ENCODE assay signal across 10 cellular contexts in the genomic region with DNA sequence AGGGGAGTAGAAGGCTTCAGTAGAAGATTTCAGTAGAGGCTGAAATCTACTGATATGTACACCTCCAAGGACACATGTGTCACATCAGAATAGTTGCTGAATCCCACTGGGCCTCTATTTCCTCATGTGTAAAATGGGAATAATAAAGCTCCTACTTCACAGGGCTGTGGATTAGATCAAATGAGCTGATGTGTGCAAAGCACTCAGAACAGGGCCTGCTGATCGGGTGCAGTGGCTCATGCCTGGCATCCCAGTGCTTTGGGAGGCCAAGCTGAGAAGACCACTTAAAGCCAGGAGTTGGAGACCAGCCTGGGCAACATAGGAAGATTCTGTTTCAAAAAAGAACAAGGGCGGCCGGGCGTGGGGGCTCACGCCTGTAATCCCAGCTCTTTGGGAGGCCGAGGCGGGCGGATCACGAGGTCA. TPM values are rescaled to one million over a fixed set of nuclear protein-coding genes. Genes with fewer than 3 reads are reported as not detected.
DNase-seq lines count a peak whose midpoint lies in the region; ATAC-seq, FAIRE-seq and TF ChIP-seq lines count a peak whose summit lies in the region.
"Had no signal": no experiment of that assay in that cellular context is flagged by ENCODE, and none has a peak within 500 bp of the region (broad histone marks: within the 10 kb centered on the region; RNA-seq: fewer than 3 reads in every experiment).

No MANE protein-coding gene starts in this region.

- H3K27me3 ChIP-seq in HL-60 (ENCODE audit: insufficient read depth, poor library complexity, severe bottlenecking), result no peaks in the 10 kb centered on the region
- H3K27me3 ChIP-seq: cardiac muscle cell had no signal

- intact Hi-C loops in activated T-helper 1 cell treated with anti-CD3 and anti-CD28 coated beads, Interleukin-12 subunit alpha, Interleukin-12 subunit beta, Interleukin-2, Interleukin-4 antibody, amounts not matched to agents 30 ng/mL and 10 ng/mL and 1 ng/mL, durations not matched to agents 14 hours and 24 hours and 36 hours (cut with micrococcal nuclease), result loop anchor here (10.0 kb wide), 2 partner anchors 337 to 1287 kb away; a partner anchor contains a TSS
- intact Hi-C loops in kidney (cut with DNase I), result no loop called here

- DNase-seq in HL-60 (ENCODE audit: low read depth in 1 of 2, low spot score in 1 of 2) (no peak), kidney (no peak), DMS 273 (lab: John Stamatoyannopoulos, UW; ENCODE audit: unreplicated experiment) (no peak), NOMO-1 treated with dmso at 0.1 percent for 144 hours (lab: John Stamatoyannopoulos, UW; ENCODE audit: unreplicated experiment) (no peak), SIG-M5 treated with dmso at 0.1 percent for 504 hours (lab: John Stamatoyannopoulos, UW; ENCODE audit: unreplicated experiment) (no peak), NCI-H774 (lab: John Stamatoyannopoulos, UW) (no peak)
- no peak for DNase-seq in activated T-helper 1 cell treated with anti-CD3 and anti-CD28 coated beads, Interleukin-12 subunit alpha, Interleukin-12 subunit beta, Interleukin-2, Interleukin-4 antibody, amounts not matched to agents 30 ng/mL and 10 ng/mL and 1 ng/mL, durations not matched to agents 14 hours and 24 hours and 36 hours (ENCODE audit: low spot score)

- no peak for FAIRE-seq in kidney (lab: Jason Lieb, UNC)

- peaks cover 9% of the 10 kb centered on the region for H3K36me3 Mint-ChIP-seq in activated T-helper 1 cell treated with anti-CD3 and anti-CD28 coated beads, Interleukin-12 subunit alpha, Interleukin-12 subunit beta, Interleukin-2, Interleukin-4 antibody, amounts not matched to agents 30 ng/mL and 10 ng/mL and 1 ng/mL, durations not matched to agents 14 hours and 24 hours and 36 hours (ENCODE audit: low read depth)
- H3K36me3 Mint-ChIP-seq in stimulated activated memory B cell treated with anti-CD40 and anti-IgM and Interleukin-4, amounts not matched to agents 10 μg/mL and 1 μg/mL and 100 μg/mL, for 72 hours, result no peaks in the 10 kb centered on the region

- H3K27me3 Mint-ChIP-seq in activated T-helper 1 cell treated with anti-CD3 and anti-CD28 coated beads, Interleukin-12 subunit alpha, Interleukin-12 subunit beta, Interleukin-2, Interleukin-4 antibody, amounts not matched to agents 30 ng/mL and 10 ng/mL and 1 ng/mL, durations not matched to agents 14 hours and 24 hours and 36 hours (ENCODE audit: insufficient read depth), result no peaks in the 10 kb centered on the region
- H3K27me3 Mint-ChIP-seq in stimulated activated memory B cell treated with anti-CD40 and anti-IgM and Interleukin-4, amounts not matched to agents 10 μg/mL and 1 μg/mL and 100 μg/mL, for 72 hours, result no peaks in the 10 kb centered on the region

- H3K27ac Mint-ChIP-seq in activated T-helper 1 cell treated with anti-CD3 and anti-CD28 coated beads, Interleukin-12 subunit alpha, Interleukin-12 subunit beta, Interleukin-2, Interleukin-4 antibody, amounts not matched to agents 30 ng/mL and 10 ng/mL and 1 ng/mL, durations not matched to agents 14 hours and 24 hours and 36 hours, result peak overlapping the region; percentile 92
- peak overlapping the region; percentile 77 for H3K27ac Mint-ChIP-seq in stimulated activated memory B cell treated with anti-CD40 and anti-IgM and Interleukin-4, amounts not matched to agents 10 μg/mL and 1 μg/mL and 100 μg/mL, for 72 hours

- peak overlapping the region; percentile 75 for H3K4me3 Mint-ChIP-seq in activated T-helper 1 cell treated with anti-CD3 and anti-CD28 coated beads, Interleukin-12 subunit alpha, Interleukin-12 subunit beta, Interleukin-2, Interleukin-4 antibody, amounts not matched to agents 30 ng/mL and 10 ng/mL and 1 ng/mL, durations not matched to agents 14 hours and 24 hours and 36 hours
- no peak overlapping the region for H3K4me3 Mint-ChIP-seq in stimulated activated memory B cell treated with anti-CD40 and anti-IgM and Interleukin-4, amounts not matched to agents 10 μg/mL and 1 μg/mL and 100 μg/mL, for 72 hours

- no peak overlapping the region for H3K4me3 ChIP-seq in HL-60 (replicated peaks; ENCODE audit: insufficient read depth, low read length)
- H3K4me3 ChIP-seq in kidney (ENCODE audit: low read length in 2 of 2), result peak overlapping the region in 1 of 2 donors; percentile 52
- H3K4me3 ChIP-seq: cardiac muscle cell, HAP-1 had no signal

- no peaks in the 10 kb centered on the region for H3K9me3 Mint-ChIP-seq in activated T-helper 1 cell treated with anti-CD3 and anti-CD28 coated beads, Interleukin-12 subunit alpha, Interleukin-12 subunit beta, Interleukin-2, Interleukin-4 antibody, amounts not matched to agents 30 ng/mL and 10 ng/mL and 1 ng/mL, durations not matched to agents 14 hours and 24 hours and 36 hours
- H3K9me3 Mint-ChIP-seq in stimulated activated memory B cell treated with anti-CD40 and anti-IgM and Interleukin-4, amounts not matched to agents 10 μg/mL and 1 μg/mL and 100 μg/mL, for 72 hours, result no peaks in the 10 kb centered on the region

- TF ChIP-seq CTCF in HL-60 (IDR thresholded peaks at IDR 0.05; ENCODE audit: insufficient read depth, low read length) (no peak), kidney (IDR thresholded peaks at IDR 0.05; ENCODE audit: borderline replicate concordance, extremely low read depth, insufficient read depth) (no peak)

- H3K36me3 ChIP-seq in kidney (ENCODE audit: control insufficient read depth in 1 of 2, insufficient read depth in 2 of 2, low read length in 2 of 2), result no peaks in the 10 kb centered on the region
- H3K36me3 ChIP-seq: cardiac muscle cell, HAP-1 had no signal

- no peak for ATAC-seq in stimulated activated memory B cell treated with anti-CD40 and anti-IgM and Interleukin-4, amounts not matched to agents 10 μg/mL and 1 μg/mL and 100 μg/mL, for 72 hours

- H3K27ac ChIP-seq in HL-60 (replicated peaks), result peak overlapping the region; percentile 44
- H3K27ac ChIP-seq in kidney (ENCODE audit: low read depth in 2 of 2, low read length in 2 of 2), result peak overlapping the region; percentile 92 to 94
- H3K27ac ChIP-seq: cardiac muscle cell had no signal

- peaks cover 61% of the 10 kb centered on the region for H3K4me1 Mint-ChIP-seq in activated T-helper 1 cell treated with anti-CD3 and anti-CD28 coated beads, Interleukin-12 subunit alpha, Interleukin-12 subunit beta, Interleukin-2, Interleukin-4 antibody, amounts not matched to agents 30 ng/mL and 10 ng/mL and 1 ng/mL, durations not matched to agents 14 hours and 24 hours and 36 hours (ENCODE audit: low read depth)
- H3K4me1 Mint-ChIP-seq in stimulated activated memory B cell treated with anti-CD40 and anti-IgM and Interleukin-4, amounts not matched to agents 10 μg/mL and 1 μg/mL and 100 μg/mL, for 72 hours, result peaks cover 13% of the 10 kb centered on the region

- peaks cover 18 to 26% of the 10 kb centered on the region in 2 donors for H3K4me1 ChIP-seq in kidney (ENCODE audit: control insufficient read depth in 1 of 2, insufficient read depth in 1 of 2, low read depth in 1 of 2, low read length in 2 of 2)

- no peaks in the 10 kb centered on the region for H3K9me3 ChIP-seq in kidney (ENCODE audit: control insufficient read depth in 1 of 2, low read length in 2 of 2)
- H3K9me3 ChIP-seq: HAP-1 had no signal

- peak overlapping the region; percentile 10 to 68 for H3K9ac ChIP-seq in kidney (ENCODE audit: low read length in 2 of 2)

RNA-seq across cellular contexts. Expression of a gene that starts 8.1 kb away (rescaled TPM):
- 14.9 and 15.0 TPM in 2 replicates for total RNA-seq in activated T-helper 1 cell treated with anti-CD3 and anti-CD28 coated beads, Interleukin-12 subunit alpha, Interleukin-12 subunit beta, Interleukin-2, Interleukin-4 antibody, amounts not matched to agents 30 ng/mL and 10 ng/mL and 1 ng/mL, durations not matched to agents 14 hours and 24 hours and 36 hours
- 19.5 TPM for total RNA-seq in kidney
- 16.0 TPM for polyA plus RNA-seq in kidney (ENCODE audit: insufficient read depth, low read depth, low replicate concordance)

RNA-seq across cellular contexts. Expression of a gene that starts 16.2 kb away (rescaled TPM):
- 71.7 and 76.2 TPM in 2 replicates for total RNA-seq in activated T-helper 1 cell treated with anti-CD3 and anti-CD28 coated beads, Interleukin-12 subunit alpha, Interleukin-12 subunit beta, Interleukin-2, Interleukin-4 antibody, amounts not matched to agents 30 ng/mL and 10 ng/mL and 1 ng/mL, durations not matched to agents 14 hours and 24 hours and 36 hours
- total RNA-seq in kidney, result 40.3 TPM
- 24.1 TPM for polyA plus RNA-seq in kidney (ENCODE audit: insufficient read depth, low read depth, low replicate concordance)

RNA-seq across cellular contexts. Expression of a gene that starts 25.7 kb away (rescaled TPM):
- 72.3 and 80.2 TPM in 2 replicates for total RNA-seq in activated T-helper 1 cell treated with anti-CD3 and anti-CD28 coated beads, Interleukin-12 subunit alpha, Interleukin-12 subunit beta, Interleukin-2, Interleukin-4 antibody, amounts not matched to agents 30 ng/mL and 10 ng/mL and 1 ng/mL, durations not matched to agents 14 hours and 24 hours and 36 hours
- 99.8 TPM for total RNA-seq in kidney
- polyA plus RNA-seq in kidney (ENCODE audit: insufficient read depth, low read depth, low replicate concordance), result 56.2 TPM

RNA-seq across cellular contexts. Expression of a gene that starts 31.0 kb away (rescaled TPM):
- total RNA-seq in activated T-helper 1 cell treated with anti-CD3 and anti-CD28 coated beads, Interleukin-12 subunit alpha, Interleukin-12 subunit beta, Interleukin-2, Interleukin-4 antibody, amounts not matched to agents 30 ng/mL and 10 ng/mL and 1 ng/mL, durations not matched to agents 14 hours and 24 hours and 36 hours, result 0.12 TPM in 1 of 2 replicates, not detected in the other
- 3.4 TPM for total RNA-seq in kidney
- 3.8 TPM for polyA plus RNA-seq in kidney (ENCODE audit: insufficient read depth, low read depth, low replicate concordance)

RNA-seq across cellular contexts. Expression of a gene that starts 34.4 kb away (rescaled TPM):
- total RNA-seq in activated T-helper 1 cell treated with anti-CD3 and anti-CD28 coated beads, Interleukin-12 subunit alpha, Interleukin-12 subunit beta, Interleukin-2, Interleukin-4 antibody, amounts not matched to agents 30 ng/mL and 10 ng/mL and 1 ng/mL, durations not matched to agents 14 hours and 24 hours and 36 hours, result 40.8 TPM in 2 replicates
- total RNA-seq in kidney, result 46.8 TPM
- 10.0 TPM for polyA plus RNA-seq in kidney (ENCODE audit: insufficient read depth, low read depth, low replicate concordance)
